ENCODE assay signal across 7 cellular contexts in genomic region chr12:70928066-70928465, GRCh38.
"Had no signal": no experiment of that assay in that cellular context is flagged by ENCODE, and none has a peak within 500 bp of the region (broad histone marks: within the 10 kb centered on the region; RNA-seq: fewer than 3 reads in every experiment).

No MANE protein-coding gene starts in this region.

- ATAC-seq: HCT116 had no signal

- H3K4me3 ChIP-seq: GM23248, HAP-1 had no signal

- H3K4me1 ChIP-seq: HAP-1 had no signal

- H3K9me3 ChIP-seq: HAP-1 had no signal

- H3K36me3 ChIP-seq: HAP-1 had no signal

- H3K9ac ChIP-seq: GM23248 had no signal

- H3K27ac ChIP-seq: GM23248 had no signal

- DNase-seq: GM23248, GOT3, H7, HFFc6, IMR-90 had no signal
